ENCODE assay signal across 8 cellular contexts in the genomic region with DNA sequence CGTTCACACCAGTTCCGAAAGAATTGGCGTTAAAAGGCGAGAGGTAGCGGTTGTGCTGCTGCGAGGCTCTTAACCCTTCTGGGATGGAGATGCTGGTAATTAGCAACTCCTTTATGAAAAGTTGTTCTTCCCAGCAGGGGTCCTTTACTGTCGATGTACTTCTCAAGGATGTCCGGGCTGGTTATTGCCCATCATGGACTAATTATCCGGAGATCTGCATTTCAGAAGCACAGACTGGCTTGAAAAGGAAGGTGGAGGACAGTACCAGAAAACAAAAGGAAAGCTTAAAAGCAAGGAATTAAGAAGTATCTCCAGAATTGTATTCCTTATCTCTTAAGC. TPM values are rescaled to one million over a fixed set of nuclear protein-coding genes. Genes with fewer than 3 reads are reported as not detected.
DNase-seq lines count a peak whose midpoint lies in the region; ATAC-seq and TF ChIP-seq lines count a peak whose summit lies in the region.

No MANE protein-coding gene starts in this region.

- H3K27ac Mint-ChIP-seq in MCF 10A (ENCODE audit: low read depth, unreplicated experiment): peak overlapping the region; percentile 6

- H3K27me3 ChIP-seq in HAP-1 (ENCODE audit: low read depth) (peaks cover 7% of the 10 kb centered on the region), mucosa of stomach (ENCODE audit: control insufficient read depth, insufficient read depth, low read length) (no peaks in the 10 kb centered on the region)

- H3K9me3 Mint-ChIP-seq in MCF 10A (ENCODE audit: unreplicated experiment): no peaks in the 10 kb centered on the region

- ATAC-seq in GM19455 (IDR thresholded peaks at IDR 0.05; ENCODE audit: unreplicated experiment): no peak

- H3K4me1 ChIP-seq in HAP-1 (peaks cover 11% of the 10 kb centered on the region), mucosa of stomach (ENCODE audit: control insufficient read depth, insufficient read depth, low read length) (peaks cover 41% of the 10 kb centered on the region)

- intact Hi-C loops in MCF 10A (cut with micrococcal nuclease): loop anchor here (2.0 kb wide), 1 partner anchor 59 kb away; no protein-coding TSS in a partner anchor

- H3K9me3 ChIP-seq in HAP-1 (no peaks in the 10 kb centered on the region), mucosa of stomach (ENCODE audit: control insufficient read depth, low read length) (no peaks in the 10 kb centered on the region)

- peaks cover 28% of the 10 kb centered on the region for H3K4me1 Mint-ChIP-seq in MCF 10A (ENCODE audit: insufficient read depth, unreplicated experiment)

- H3K4me3 ChIP-seq in AG04449 (ENCODE audit: low read depth, low read length) (peak overlapping the region; percentile 60), HAP-1 (peak overlapping the region; percentile 45), mucosa of stomach (ENCODE audit: low read length) (peak overlapping the region; percentile 60)

- H3K4me3 Mint-ChIP-seq in MCF 10A (ENCODE audit: unreplicated experiment): peak overlapping the region; percentile 79

- H3K27me3 Mint-ChIP-seq in MCF 10A (ENCODE audit: insufficient read depth, unreplicated experiment): no peaks in the 10 kb centered on the region

- H3K9ac ChIP-seq in mucosa of stomach (ENCODE audit: low read length): peak overlapping the region; percentile 79

- H3K36me3 Mint-ChIP-seq in MCF 10A (ENCODE audit: insufficient read depth, unreplicated experiment): peaks cover 4% of the 10 kb centered on the region

- in situ Hi-C loops in HAP-1 (cut with MboI; ENCODE audit: low sequenced_read_pairs): loop anchor here (5.0 kb wide), 1 partner anchor 82 kb away; no protein-coding TSS in a partner anchor

- no peak for DNase-seq in AG04449 (ENCODE audit: low read depth, low spot score)
- peak; percentile 61 to 71 for DNase-seq in HAP-1 (ENCODE audit: low spot score in 2 of 2)
- no peak for DNase-seq in MCF 10A (ENCODE audit: unreplicated experiment)
- no peak for DNase-seq in HuH-7 (ENCODE audit: low spot score)
- no peak for DNase-seq in SKM-1 (lab: John Stamatoyannopoulos, UW; ENCODE audit: unreplicated experiment)
- DNase-seq in GM19240 (ENCODE audit: insufficient read length, low spot score): no peak

- TF ChIP-seq CTCF in AG04449 (IDR thresholded peaks at IDR 0.05; ENCODE audit: insufficient read depth, low read length, missing control alignments): no peak
- no peak for TF ChIP-seq CTCF in MCF 10A (IDR thresholded peaks at IDR 0.05; ENCODE audit: unreplicated experiment)

- POLR2A ChIA-PET in AG04449 (lab: Yijun Ruan, JAX): no interaction called here
- POLR2A ChIA-PET in MCF 10A (lab: Yijun Ruan, JAX): interaction anchor here (0.8 to 4.5 kb wide), 12 partner anchors 8 to 116 kb away, joined by 3 to 29 read pairs (median 12); no protein-coding TSS in a partner anchor

- H3K36me3 ChIP-seq in HAP-1 (replicated peaks) (no peaks in the 10 kb centered on the region), mucosa of stomach (ENCODE audit: control insufficient read depth, insufficient read depth, low read length) (no peaks in the 10 kb centered on the region)

- TSS peak; percentile 50 for BruUV-seq in MCF 10A (replicated peaks; lab: Mats Ljungman, UMichigan)

- CTCF ChIA-PET in AG04449 (lab: Yijun Ruan, JAX) (interaction anchor here (1.5 to 1.6 kb wide), 2 partner anchors 59 to 539 kb away, joined by 4 to 5 read pairs; no protein-coding TSS in a partner anchor), MCF 10A (lab: Yijun Ruan, JAX) (interaction anchor here (0.7 to 3.5 kb wide), 9 partner anchors 8 to 447 kb away, joined by 3 to 27 read pairs (median 3); no protein-coding TSS in a partner anchor)

RNA-seq across cellular contexts. Expression of a gene that starts 1.4 kb away (rescaled TPM):
- total RNA-seq in MCF 10A (2022): 54.2 and 57.1 TPM in 2 replicates

Comparison
In these comparisons a context has a peak if more than half of its experiments do, and no peak if none do; other contexts are left out.
1. DNase-seq: peak in HAP-1 (2 of 2); none in AG04449 (single experiment), MCF 10A (single experiment), HuH-7 (single experiment), SKM-1 (single experiment) and GM19240 (single experiment).
2. Peak in every context shown above with its lines, with median percentiles within 50 percentile points of each other: H3K4me3 ChIP-seq.